ENCODE assay signal across 17 cellular contexts in the genomic region with DNA sequence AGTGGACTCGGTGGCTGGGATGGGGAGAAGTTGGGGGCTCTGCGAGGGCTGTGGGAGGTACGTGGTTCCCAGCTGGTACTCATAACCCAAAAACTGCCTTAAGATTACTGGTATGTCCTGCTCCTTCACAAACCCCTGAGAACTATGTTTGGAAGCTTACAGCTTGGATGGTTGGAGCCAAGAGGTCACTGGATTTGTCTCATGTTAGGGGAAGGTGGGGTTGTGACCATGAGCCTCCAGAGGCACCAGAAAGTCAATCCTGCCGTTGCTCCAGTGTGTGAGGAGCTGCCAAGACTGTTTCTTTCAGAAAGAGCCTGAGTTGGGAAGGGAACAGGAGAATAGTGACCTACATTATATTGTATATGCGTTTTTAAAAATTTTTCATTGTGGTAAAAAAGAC. TPM values are rescaled to one million over a fixed set of nuclear protein-coding genes. Genes with fewer than 3 reads are reported as not detected.
DNase-seq lines count a peak whose midpoint lies in the region; ATAC-seq and TF ChIP-seq lines count a peak whose summit lies in the region.
"Had no signal": no experiment of that assay in that cellular context is flagged by ENCODE, and none has a peak within 500 bp of the region (broad histone marks: within the 10 kb centered on the region; RNA-seq: fewer than 3 reads in every experiment).

No MANE protein-coding gene starts in this region.

- TF ChIP-seq CTCF in WTC11 (IDR thresholded peaks at IDR 0.05) (no peak), mesothelial cell of epicardium (IDR thresholded peaks at IDR 0.05; ENCODE audit: unreplicated experiment) (no peak), psoas muscle (IDR thresholded peaks at IDR 0.05) (no peak), thyroid gland (IDR thresholded peaks at IDR 0.05) (no peak)

- intact Hi-C loops in psoas muscle (cut with DNase I), result no loop called here
- intact Hi-C loops in thyroid gland (cut with DNase I), result no loop called here

- H3K27ac ChIP-seq in psoas muscle (peak overlapping the region; percentile 85), thyroid gland (peak overlapping the region in 2 of 3 donors; percentile 80 to 84)
- H3K27ac ChIP-seq: GM23248 had no signal

- H3K9me3 ChIP-seq in psoas muscle, result no peaks in the 10 kb centered on the region
- H3K9me3 ChIP-seq in thyroid gland, result no peaks in the 10 kb centered on the region

- POLR2A ChIA-PET in WTC11 (lab: Charles Lee), result no interaction called here
- POLR2A ChIA-PET in naive thymus-derived CD8-positive, alpha-beta T cell (lab: Charles Lee), result no interaction called here

- H3K4me3 ChIP-seq in psoas muscle, result no peak overlapping the region
- H3K4me3 ChIP-seq in thyroid gland (replicated peaks in 1 of 3), result no peak overlapping the region
- H3K4me3 ChIP-seq: GM12878, GM23248 had no signal

- H3K27me3 ChIP-seq in psoas muscle (ENCODE audit: insufficient read depth in 3 of 3, low read length in 2 of 3), result no peaks in the 10 kb centered on the region
- no peaks in the 10 kb centered on the region for H3K27me3 ChIP-seq in thyroid gland

- H3K4me3 Mint-ChIP-seq in WTC11 (no peak overlapping the region), mesothelial cell of epicardium (no peak overlapping the region)
- H3K4me3 Mint-ChIP-seq in naive thymus-derived CD8-positive, alpha-beta T cell, result no peak overlapping the region
- H3K4me3 Mint-ChIP-seq: CD8-positive, alpha-beta T cell had no signal

- CTCF ChIA-PET in WTC11 (lab: Charles Lee), result interaction anchor here (0.8 kb wide), 1 partner anchor 108 kb away, joined by 3 read pairs; no protein-coding TSS in a partner anchor

- WGBS in psoas muscle, 3 donors, result 39 to 63% (median 46%) methylated on average over 5 of the region's 5 CpGs
- WGBS in thyroid gland, 2 donors, result 81 to 82% methylated on average over 5 of the region's 5 CpGs

- H3K36me3 Mint-ChIP-seq in WTC11 (peaks cover 47% of the 10 kb centered on the region), mesothelial cell of epicardium (peaks cover 21% of the 10 kb centered on the region)
- peaks cover 0 to 6% (median 0%) of the 10 kb centered on the region in 3 donors for H3K36me3 Mint-ChIP-seq in naive thymus-derived CD8-positive, alpha-beta T cell
- H3K36me3 Mint-ChIP-seq: CD8-positive, alpha-beta T cell had no signal

- ATAC-seq in WTC11, result no peak
- ATAC-seq in psoas muscle, result peak in 3 of 4 donors; percentile 57 to 79 (median 75)
- ATAC-seq in HG03442 (IDR thresholded peaks at IDR 0.05; ENCODE audit: unreplicated experiment), result no peak
- no peak for ATAC-seq in naive thymus-derived CD8-positive, alpha-beta T cell
- ATAC-seq: CD8-positive, alpha-beta T cell; GM12878; HCT116 had no signal

- H3K4me1 ChIP-seq in psoas muscle (peaks cover 47% of the 10 kb centered on the region), thyroid gland (peaks cover 17 to 21% of the 10 kb centered on the region in 2 donors)

- H3K27me3 Mint-ChIP-seq in WTC11 (ENCODE audit: low read depth) (no peaks in the 10 kb centered on the region), mesothelial cell of epicardium (ENCODE audit: low read depth) (no peaks in the 10 kb centered on the region)
- H3K27me3 Mint-ChIP-seq in naive thymus-derived CD8-positive, alpha-beta T cell, result peaks cover 0 to 6% (median 0%) of the 10 kb centered on the region in 5 donors

- no peak for TF ChIP-seq POLR2A in thyroid gland (IDR thresholded peaks at IDR 0.05)

- H3K36me3 ChIP-seq in psoas muscle (ENCODE audit: insufficient read depth in 1 of 2, low read depth in 1 of 2), result peaks cover 0 to 31% of the 10 kb centered on the region in 2 donors
- H3K36me3 ChIP-seq in thyroid gland, result no peaks in the 10 kb centered on the region

- H3K27ac Mint-ChIP-seq in WTC11, result peak overlapping the region; percentile 68; the same call in 1 of the 2 replicates
- peak overlapping the region; percentile 12 for H3K27ac Mint-ChIP-seq in mesothelial cell of epicardium
- no peak overlapping the region for H3K27ac Mint-ChIP-seq in naive thymus-derived CD8-positive, alpha-beta T cell
- H3K27ac Mint-ChIP-seq: CD8-positive, alpha-beta T cell had no signal

- peaks cover 19% of the 10 kb centered on the region for H3K4me1 Mint-ChIP-seq in WTC11
- no peaks in the 10 kb centered on the region for H3K4me1 Mint-ChIP-seq in mesothelial cell of epicardium
- H3K4me1 Mint-ChIP-seq in naive thymus-derived CD8-positive, alpha-beta T cell, result no peaks in the 10 kb centered on the region

- DNase-seq in WTC11 (ENCODE audit: low spot score), result no peak
- no peak for DNase-seq in mesothelial cell of epicardium (ENCODE audit: low spot score in 2 of 2, unreplicated experiment in 2 of 2)
- DNase-seq in psoas muscle, result no peak
- no peak for DNase-seq in thyroid gland
- DNase-seq in COLO829 (ENCODE audit: low spot score), result no peak
- no peak for DNase-seq in SKM-1 (lab: John Stamatoyannopoulos, UW; ENCODE audit: unreplicated experiment)
- no peak for DNase-seq in naive thymus-derived CD8-positive, alpha-beta T cell
- DNase-seq: C1 segment of cervical spinal cord; CD8-positive, alpha-beta T cell; DMS 273 treated with DMSO at 0.1 percent for 48 hours; DMS79; EL; GDM1; GM23248 had no signal

- H3K9me3 Mint-ChIP-seq in WTC11 (peaks cover 11% of the 10 kb centered on the region), mesothelial cell of epicardium (peaks cover 12% of the 10 kb centered on the region)
- H3K9me3 Mint-ChIP-seq in naive thymus-derived CD8-positive, alpha-beta T cell, result peaks cover 0 to 18% (median 11%) of the 10 kb centered on the region in 9 donors

TF ChIP-seq in WTC11, 78 proteins besides CTCF, POLR2A, EP300 and RAD21:
- TF ChIP-seq ZNF232 (CRISPR knock-in tag; IDR thresholded peaks at IDR 0.05) (no peak), JAZF1 (CRISPR knock-in tag; IDR thresholded peaks at IDR 0.05) (no peak), NFYB (CRISPR knock-in tag; conservative IDR thresholded peaks at IDR 0.05; ENCODE audit: low read depth) (no peak), NFATC4 (CRISPR knock-in tag; IDR thresholded peaks at IDR 0.05) (no peak), ESRRA (CRISPR knock-in tag; IDR thresholded peaks at IDR 0.05; ENCODE audit: borderline replicate concordance) (no peak), CREM (CRISPR knock-in tag; IDR thresholded peaks at IDR 0.05) (no peak), CBFB (CRISPR knock-in tag; IDR thresholded peaks at IDR 0.05; ENCODE audit: low read depth) (no peak), ZNF671 (CRISPR knock-in tag; IDR thresholded peaks at IDR 0.05) (no peak)
- TF ChIP-seq, protein P1, sequence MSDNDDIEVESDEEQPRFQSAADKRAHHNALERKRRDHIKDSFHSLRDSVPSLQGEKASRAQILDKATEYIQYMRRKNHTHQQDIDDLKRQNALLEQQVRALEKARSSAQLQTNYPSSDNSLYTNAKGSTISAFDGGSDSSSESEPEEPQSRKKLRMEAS (CRISPR knock-in tag; IDR thresholded peaks at IDR 0.05), result no peak
TF ChIP-seq in WTC11: peak in this region for 0.

RNA-seq across cellular contexts. Expression of a gene that starts 33.5 kb away (rescaled TPM):
- total RNA-seq in WTC11 (2021) (75.8 to 96.8 TPM (median 78.2 TPM) in 3 replicates), mesothelial cell of epicardium (32.0 to 39.0 TPM (median 32.3 TPM) in 3 replicates), psoas muscle (100 to 1,000 TPM in 3 of 4 donors, 10 to 100 TPM in 1; 96.2 to 236 (median 171) TPM), thyroid gland (10 to 100 TPM; 28.5 to 50.9 (median 37.0) TPM)
- 10 to 100 TPM; 71.2 to 88.7 (median 81.4) TPM for polyA plus RNA-seq in psoas muscle
- total RNA-seq in naive thymus-derived CD8-positive, alpha-beta T cell, result not detected
- polyA plus RNA-seq in naive thymus-derived CD8-positive, alpha-beta T cell, result not detected
- total RNA-seq: CD8-positive, alpha-beta T cell had no signal

Comparison
In these comparisons a context has a peak if more than half of its experiments do, and no peak if none do; other contexts are left out.
1. ATAC-seq: peak in psoas muscle (3 of 4); none in WTC11 (single experiment), HG03442 (single experiment) and naive thymus-derived CD8-positive, alpha-beta T cell (0 of 2).
2. H3K27ac Mint-ChIP-seq: peak in WTC11 (single experiment) and mesothelial cell of epicardium (single experiment); none in naive thymus-derived CD8-positive, alpha-beta T cell (0 of 10).
3. RNA of a gene that starts 33.5 kb away (total RNA-seq): 96.2 to 236 TPM in psoas muscle, 75.8 to 96.8 TPM in WTC11, 28.5 to 50.9 TPM in thyroid gland and 32.0 to 39.0 TPM in mesothelial cell of epicardium; not detected in naive thymus-derived CD8-positive, alpha-beta T cell; every median in the first group is over 10 times any median in the second.